19 cellular contexts compared by ENCODE assay signal in the genomic region with DNA sequence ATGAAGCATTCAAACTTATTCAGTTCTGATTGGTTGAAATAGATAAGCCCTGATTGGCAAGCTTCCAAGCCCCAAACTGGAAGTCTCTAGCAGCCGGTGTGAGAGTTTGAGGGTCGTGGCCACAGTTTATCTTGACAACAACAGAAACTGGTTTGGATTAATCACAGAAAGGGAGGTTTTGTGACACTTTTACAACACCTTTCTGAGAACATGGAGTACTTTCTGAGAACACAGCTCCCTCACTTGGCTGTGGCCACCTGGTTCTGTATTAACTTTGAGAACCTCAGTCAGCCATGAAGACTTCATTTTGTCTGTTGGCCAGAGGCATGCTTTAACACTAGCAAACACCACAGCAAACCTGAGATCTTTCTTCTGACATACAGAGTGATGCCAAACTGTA.
"Had no signal": no experiment of that assay in that cellular context is flagged by ENCODE, and none has a peak within 500 bp of the region (broad histone marks: within the 10 kb centered on the region; RNA-seq: fewer than 3 reads in every experiment).

No MANE protein-coding gene starts in this region.

- H3K27ac ChIP-seq: epithelial cell of prostate, heart left ventricle, prostate gland, right lobe of liver had no signal

- H3K4me2 ChIP-seq: smooth muscle cell had no signal

- H3K4me3 Mint-ChIP-seq: activated T-helper 17 cell treated with anti-CD3 and anti-CD28 coated beads, Interleukin-2, amount 50 U/mL, for 72 hours; natural killer cell treated with Interleukin-12 subunit alpha and Interleukin-12 subunit beta and Interleukin-15 and Interleukin-18, amount 100 ng/mL, for 72 hours; stimulated activated naive CD8-positive, alpha-beta T cell treated with anti-CD3 and anti-CD28 coated beads, Interleukin-15, Interleukin-2, amounts not matched to agents 100 ng/mL and 50 ng/mL, for 24 hours; type B pancreatic cell had no signal

- H3K9me3 Mint-ChIP-seq: type B pancreatic cell had no signal

- H3K36me3 Mint-ChIP-seq: natural killer cell treated with Interleukin-12 subunit alpha and Interleukin-12 subunit beta and Interleukin-15 and Interleukin-18, amount 100 ng/mL, for 72 hours; type B pancreatic cell had no signal

- H3K27me3 ChIP-seq: heart left ventricle, right lobe of liver had no signal

- H3K36me3 ChIP-seq: heart left ventricle, prostate gland, right lobe of liver had no signal

- H3K9me3 ChIP-seq: heart left ventricle, prostate gland, right lobe of liver had no signal

- FAIRE-seq: bronchial epithelial cell, frontal cortex, islet of Langerhans had no signal

- H3K4me3 ChIP-seq: heart left ventricle, prostate gland, right lobe of liver, smooth muscle cell had no signal

- H3K27me3 Mint-ChIP-seq: activated T-helper 17 cell treated with anti-CD3 and anti-CD28 coated beads, Interleukin-2, amount 50 U/mL, for 72 hours; natural killer cell treated with Interleukin-12 subunit alpha and Interleukin-12 subunit beta and Interleukin-15 and Interleukin-18, amount 100 ng/mL, for 72 hours; stimulated activated naive CD8-positive, alpha-beta T cell treated with anti-CD3 and anti-CD28 coated beads, Interleukin-15, Interleukin-2, amounts not matched to agents 100 ng/mL and 50 ng/mL, for 24 hours; type B pancreatic cell had no signal

- H3K4me1 ChIP-seq: heart left ventricle, prostate gland, right lobe of liver had no signal

- ATAC-seq: activated T-helper 17 cell treated with anti-CD3 and anti-CD28 coated beads, Interleukin-2, amount 50 U/mL, for 72 hours; heart left ventricle; left ventricle myocardium superior; natural killer cell treated with Interleukin-12 subunit alpha and Interleukin-12 subunit beta and Interleukin-15 and Interleukin-18, amount 100 ng/mL, for 72 hours; right lobe of liver had no signal

- H3K4me1 Mint-ChIP-seq: activated T-helper 17 cell treated with anti-CD3 and anti-CD28 coated beads, Interleukin-2, amount 50 U/mL, for 72 hours had no signal

- DNase-seq: activated CD4-positive, CD25-positive, alpha-beta regulatory T cell treated with anti-CD3 and anti-CD28 coated beads, Interleukin-2, amount 50 U/mL, for 72 hours; activated naive CD4-positive, alpha-beta T cell treated with Interleukin-2 at 50 U/mL for 16 hours; activated T-cell treated with anti-CD3 and anti-CD28 coated beads for 4 hours; anterior cingulate cortex; heart left ventricle; left ventricle myocardium superior; mesenchymal stem cell; right lobe of liver; T1000 had no signal

- H3K27ac Mint-ChIP-seq: activated T-helper 17 cell treated with anti-CD3 and anti-CD28 coated beads, Interleukin-2, amount 50 U/mL, for 72 hours; natural killer cell treated with Interleukin-12 subunit alpha and Interleukin-12 subunit beta and Interleukin-15 and Interleukin-18, amount 100 ng/mL, for 72 hours; stimulated activated naive CD8-positive, alpha-beta T cell treated with anti-CD3 and anti-CD28 coated beads, Interleukin-15, Interleukin-2, amounts not matched to agents 100 ng/mL and 50 ng/mL, for 24 hours; type B pancreatic cell had no signal
